ENCODE assay signal across 10 cellular contexts in the genomic region with DNA sequence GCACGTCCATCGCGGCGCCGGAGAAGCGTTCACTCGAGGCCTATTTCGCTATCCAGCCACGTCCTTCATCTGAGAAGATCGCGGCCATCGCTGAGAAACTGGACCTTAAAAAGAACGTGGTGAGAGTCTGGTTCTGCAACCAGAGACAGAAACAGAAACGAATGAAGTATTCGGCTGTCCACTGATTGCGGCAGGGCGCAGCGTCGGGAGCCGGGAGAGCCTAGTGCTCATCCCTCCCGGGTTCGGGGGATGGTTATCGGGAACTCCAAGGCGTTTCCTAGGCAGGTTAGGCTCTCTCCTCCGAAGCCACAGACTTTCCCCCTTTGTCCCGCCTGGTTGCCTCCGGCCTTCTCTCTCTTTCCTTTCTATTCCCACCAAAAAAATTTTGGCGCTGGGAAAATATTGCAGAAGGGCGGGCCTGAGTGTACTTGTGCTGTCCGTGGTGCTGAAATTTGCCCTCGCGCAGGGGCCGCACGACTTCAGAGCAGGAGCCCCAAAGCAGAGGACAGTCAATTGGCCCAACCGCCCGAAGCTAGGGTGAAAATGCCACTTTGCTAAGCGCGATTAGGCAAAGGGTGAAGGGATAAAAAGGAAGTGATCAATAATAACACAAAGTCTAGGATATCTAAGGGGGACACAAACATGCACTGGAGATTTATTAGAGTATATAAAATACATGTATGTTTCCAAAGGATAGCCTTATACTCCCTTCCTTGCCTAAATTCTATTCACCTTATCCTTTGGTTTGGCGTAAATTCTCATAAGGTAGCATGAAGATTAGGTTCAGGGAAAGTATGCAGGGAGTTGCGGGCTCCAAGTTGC. TPM values are rescaled to one million over a fixed set of nuclear protein-coding genes. Genes with fewer than 3 reads are reported as not detected.
DNase-seq lines count a peak whose midpoint lies in the region; ATAC-seq, FAIRE-seq and TF ChIP-seq lines count a peak whose summit lies in the region.
"Had no signal": no experiment of that assay in that cellular context is flagged by ENCODE, and none has a peak within 500 bp of the region (broad histone marks: within the 10 kb centered on the region; RNA-seq: fewer than 3 reads in every experiment).

No MANE protein-coding gene starts in this region.

- peak; percentile 56 for DNase-seq in DMS53 (lab: John Stamatoyannopoulos, UW)
- DNase-seq in DMS53 treated with DMSO at 0.1 percent for 48 hours (lab: John Stamatoyannopoulos, UW; ENCODE audit: unreplicated experiment), result no peak
- DNase-seq in SK-MEL-5 (ENCODE audit: low read depth, low spot score), result peak; percentile 43
- DNase-seq in fibroblast of peridontal ligament (ENCODE audit: extremely low read depth), result peak; percentile 64
- peak; percentile 31 to 80 (median 56) for DNase-seq in pancreas
- DNase-seq in GF-D8 (lab: John Stamatoyannopoulos, UW), result no peak

- H3K4me1 ChIP-seq in pancreas, result peaks cover 0 to 9% (median 0%) of the 10 kb centered on the region in 3 donors

- no peaks in the 10 kb centered on the region for H3K9me3 ChIP-seq in pancreas

- H3K4me3 ChIP-seq in pancreas, result peak overlapping the region in 1 of 4 donors; percentile 25

- no peak for FAIRE-seq in pancreas (lab: Jason Lieb, UNC)
- FAIRE-seq: A204.1 had no signal

- peak in 3 of 4 donors; percentile 76 to 89 (median 82) for ATAC-seq in pancreas
- ATAC-seq in GM21360 (IDR thresholded peaks at IDR 0.05; ENCODE audit: unreplicated experiment), result no peak
- no peak for ATAC-seq in GM18909 (IDR thresholded peaks at IDR 0.05; ENCODE audit: poor library complexity, unreplicated experiment)

- 5% methylated on average over 40 of the region's 40 CpGs for WGBS in pancreas, 2 donors

- in situ Hi-C loops in SK-MEL-5 (cut with HindIII; ENCODE audit: low pct_unique_long_range_greater_than_20kb, low sequenced_read_pairs), result no loop called here

- H3K36me3 ChIP-seq in pancreas, result no peaks in the 10 kb centered on the region

- intact Hi-C loops in pancreas (cut with DNase I), result no loop called here

- peaks cover 6 to 53% (median 16%) of the 10 kb centered on the region in 4 donors for H3K27me3 ChIP-seq in pancreas

- no peak for TF ChIP-seq CTCF in pancreas (IDR thresholded peaks at IDR 0.05)

- no peak overlapping the region for H3K27ac ChIP-seq in pancreas

RNA-seq across cellular contexts. Expression of a gene that starts 1.8 kb away (rescaled TPM):
- 0.13 TPM in 1 of 2 replicates, not detected in the other for total RNA-seq in SK-MEL-5 (2014; rRNA removed; shearing (Covaris generic))
- 0.04 TPM in 1 of 2 replicates, not detected in the other for polyA plus RNA-seq in SK-MEL-5 (2015; cell fraction: cytosol; rRNA removed)
- not detected in 2 replicates for polyA plus RNA-seq in SK-MEL-5 (2015; cell fraction: nucleus; rRNA removed)
- not detected for total RNA-seq in pancreas
- polyA plus RNA-seq in pancreas, result not detected
- total RNA-seq: T-helper 1 cell treated with Interleukin-12 subunit alpha and Interleukin-12 subunit beta and Interleukin-4 antibody, amounts not matched to agents 30 ng/mL and 1 ng/mL, for 36 hours had no signal

Comparison
In these comparisons a context has a peak if more than half of its experiments do, and no peak if none do; other contexts are left out.
1. DNase-seq: peak in DMS53 (single experiment), SK-MEL-5 (single experiment), fibroblast of peridontal ligament (single experiment) and pancreas (6 of 6); none in DMS53 treated with DMSO at 0.1 percent for 48 hours (single experiment) and GF-D8 (single experiment).
2. ATAC-seq: peak in pancreas (3 of 4); none in GM21360 (single experiment) and GM18909 (single experiment).